In the genomic region with DNA sequence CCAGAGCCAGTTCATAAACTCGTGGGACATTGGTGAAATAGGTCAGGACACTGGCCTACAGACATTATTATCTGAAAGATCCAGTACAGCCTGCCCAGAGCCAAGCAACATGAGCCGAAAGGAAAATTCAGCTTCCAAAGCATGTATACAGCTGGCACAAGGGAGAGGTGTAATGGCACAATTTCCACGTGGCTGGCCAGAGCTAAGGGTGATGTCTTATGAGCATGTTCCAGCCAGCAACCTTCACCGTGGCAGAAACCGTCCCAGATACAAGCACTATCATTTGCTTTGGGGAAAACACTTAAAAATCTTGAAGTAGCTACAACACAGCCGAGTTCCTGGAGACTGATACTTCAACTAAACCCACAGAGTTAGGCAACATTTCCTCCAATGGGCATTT, we compare ENCODE assay signal across 12 cellular contexts. TPM values are rescaled to one million over a fixed set of nuclear protein-coding genes. Genes with fewer than 3 reads are reported as not detected.
A peak's percentile ranks its signal among the peaks of the same experiment; 100 is the strongest.
DNase-seq lines count a peak whose midpoint lies in the region; ATAC-seq, FAIRE-seq and TF ChIP-seq lines count a peak whose summit lies in the region.
"Had no signal": no experiment of that assay in that cellular context is flagged by ENCODE, and none has a peak within 500 bp of the region (broad histone marks: within the 10 kb centered on the region; RNA-seq: fewer than 3 reads in every experiment).

No MANE protein-coding gene starts in this region.

- no peak for ATAC-seq in thoracic aorta (ENCODE audit: insufficient number of reproducible peaks, low FRiP score, low read depth)
- no peak for ATAC-seq in HG02642 (IDR thresholded peaks at IDR 0.05; ENCODE audit: poor library complexity, unreplicated experiment)
- ATAC-seq: HCT116 had no signal

- intact Hi-C loops in kidney (cut with DNase I) = no loop called here

- H3K9ac ChIP-seq in kidney (ENCODE audit: low read length in 2 of 2) = no peak overlapping the region

- peak overlapping the region in 1 of 5 experiments; percentile 30 for H3K4me3 Mint-ChIP-seq in brain
- H3K4me3 Mint-ChIP-seq in mesothelial cell of epicardium = no peak overlapping the region

- no peaks in the 10 kb centered on the region for H3K27me3 ChIP-seq in thoracic aorta (replicated peaks; ENCODE audit: insufficient read depth)

- no peaks in the 10 kb centered on the region for H3K36me3 ChIP-seq in thoracic aorta
- H3K36me3 ChIP-seq in kidney (ENCODE audit: control insufficient read depth in 1 of 2, insufficient read depth in 2 of 2, low read length in 2 of 2) = no peaks in the 10 kb centered on the region

- H3K27ac Mint-ChIP-seq in brain (peak overlapping the region; percentile 69 to 93 (median 87)), mesothelial cell of epicardium (peak overlapping the region; percentile 9)

- H3K27me3 Mint-ChIP-seq in brain = peaks cover 7% of the 10 kb centered on the region
- H3K27me3 Mint-ChIP-seq in mesothelial cell of epicardium (ENCODE audit: low read depth) = no peaks in the 10 kb centered on the region

- H3K4me1 ChIP-seq in thoracic aorta (ENCODE audit: control insufficient read depth in 1 of 2, low read depth in 2 of 2) (peaks cover 61 to 76% of the 10 kb centered on the region in 2 donors), kidney (ENCODE audit: control insufficient read depth in 1 of 2, insufficient read depth in 1 of 2, low read depth in 1 of 2, low read length in 2 of 2) (peaks cover 7 to 34% of the 10 kb centered on the region in 2 donors)

- TF ChIP-seq CTCF in brain (conservative IDR thresholded peaks at IDR 0.05) (no peak), mesothelial cell of epicardium (IDR thresholded peaks at IDR 0.05; ENCODE audit: unreplicated experiment) (no peak), thoracic aorta (IDR thresholded peaks at IDR 0.05) (no peak), kidney (IDR thresholded peaks at IDR 0.05; ENCODE audit: borderline replicate concordance, extremely low read depth, insufficient read depth) (no peak)

- H3K4me1 Mint-ChIP-seq in brain = peaks cover 92% of the 10 kb centered on the region
- peaks cover 52% of the 10 kb centered on the region for H3K4me1 Mint-ChIP-seq in mesothelial cell of epicardium

- H3K4me3 ChIP-seq in thoracic aorta (no peak overlapping the region), kidney (ENCODE audit: low read length in 2 of 2) (no peak overlapping the region)

- DNase-seq in MV-4-11 (lab: John Stamatoyannopoulos, UW) (peak; percentile 58), mesothelial cell of epicardium (ENCODE audit: low spot score in 2 of 2, unreplicated experiment in 2 of 2) (no peak), thoracic aorta (ENCODE audit: low spot score) (no peak), NCI-H2107 treated with DMSO at 0.1 percent for 48 hours (lab: John Stamatoyannopoulos, UW; ENCODE audit: unreplicated experiment) (no peak), kidney (no peak), HK-2 (ENCODE audit: unreplicated experiment) (no peak)
- DNase-seq: Caco-2, T-helper 9 cell had no signal

- no peak for FAIRE-seq in kidney (lab: Jason Lieb, UNC)
- FAIRE-seq: endometrium had no signal

- H3K9me3 Mint-ChIP-seq in brain (no peaks in the 10 kb centered on the region), mesothelial cell of epicardium (no peaks in the 10 kb centered on the region)

- peaks cover 20% of the 10 kb centered on the region for H3K36me3 Mint-ChIP-seq in brain
- H3K36me3 Mint-ChIP-seq in mesothelial cell of epicardium = no peaks in the 10 kb centered on the region

- H3K27ac ChIP-seq in thoracic aorta (peak overlapping the region; percentile 66 to 95), kidney (ENCODE audit: low read depth in 2 of 2, low read length in 2 of 2) (peak overlapping the region in 1 of 2 donors; percentile 42)

- H3K9me3 ChIP-seq in thoracic aorta (no peaks in the 10 kb centered on the region), kidney (ENCODE audit: control insufficient read depth in 1 of 2, low read length in 2 of 2) (no peaks in the 10 kb centered on the region)
- H3K9me3 ChIP-seq: Caco-2 had no signal

RNA-seq across cellular contexts. Expression of gene CORO1C, which starts 44.6 kb away (rescaled TPM):
- polyA plus RNA-seq in brain (ENCODE audit: insufficient read depth, low read depth, low replicate concordance) (78.9 TPM), kidney (ENCODE audit: insufficient read depth, low read depth, low replicate concordance) (16.6 TPM)
- total RNA-seq in mesothelial cell of epicardium (61.8 to 65.3 TPM (median 64.8 TPM) in 3 replicates), thoracic aorta (100 to 1,000 TPM; 157 to 208 TPM), kidney (104 TPM)

RNA-seq across cellular contexts. Expression of gene SELPLG, which starts 53.1 kb away (rescaled TPM):
- polyA plus RNA-seq in brain (ENCODE audit: insufficient read depth, low read depth, low replicate concordance) (8.1 TPM), kidney (ENCODE audit: insufficient read depth, low read depth, low replicate concordance) (3.7 TPM)
- total RNA-seq in mesothelial cell of epicardium (0.33 to 0.47 TPM in 2 of 3 replicates, not detected in the other), thoracic aorta (10 to 100 TPM; 14.3 to 17.3 TPM), kidney (14.3 TPM)

Comparison
In these comparisons a context has a peak if more than half of its experiments do, and no peak if none do; other contexts are left out.
1. RNA of gene SELPLG, which starts 53.1 kb away (total RNA-seq): 14.3 to 17.3 TPM in thoracic aorta and 14.3 TPM in kidney (single experiment); 0.33 to 0.47 TPM in mesothelial cell of epicardium; every median in the first group is over 10 times any median in the second.